In genomic region chr9:129140397-129141065, GRCh38 we compare ENCODE assay signal across 7 cellular contexts. TPM values are rescaled to one million over a fixed set of nuclear protein-coding genes. Genes with fewer than 3 reads are reported as not detected.
A peak's percentile ranks its signal among the peaks of the same experiment; 100 is the strongest.
DNase-seq lines count a peak whose midpoint lies in the region; ATAC-seq, FAIRE-seq and TF ChIP-seq lines count a peak whose summit lies in the region.

No MANE protein-coding gene starts in this region.

- H3K79me2 ChIP-seq in osteoblast (ENCODE audit: insufficient read depth, low read length): peaks cover 15% of the 10 kb centered on the region

- no peaks in the 10 kb centered on the region for H3K27me3 ChIP-seq in osteoblast (ENCODE audit: insufficient read depth, low read length)

- peaks cover 45% of the 10 kb centered on the region for H3K36me3 Mint-ChIP-seq in activated T-helper 17 cell treated with anti-CD3 and anti-CD28 coated beads, Interleukin-2, amount 50 U/mL, for 72 hours (ENCODE audit: low read depth)

- H3K27ac Mint-ChIP-seq in activated T-helper 17 cell treated with anti-CD3 and anti-CD28 coated beads, Interleukin-2, amount 50 U/mL, for 72 hours: peak overlapping the region; percentile 85

- H3K4me1 ChIP-seq in HEK293 (ENCODE audit: control insufficient read depth, insufficient read depth, low read length) (peaks cover 13% of the 10 kb centered on the region), osteoblast (ENCODE audit: insufficient read depth, low read length) (peaks cover 69% of the 10 kb centered on the region)

- no peak overlapping the region for H2AFZ ChIP-seq in osteoblast (ENCODE audit: low read length)

- H3K27ac ChIP-seq in HEK293 (ENCODE audit: extremely low read depth, low read depth, low read length) (peak overlapping the region; percentile 100), osteoblast (ENCODE audit: low read depth, low read length) (peak overlapping the region; percentile 100)

- peak overlapping the region; percentile 35 for H3K4me2 ChIP-seq in osteoblast (ENCODE audit: insufficient read depth, low read length)

- peak overlapping the region; percentile 81 for H3K4me3 Mint-ChIP-seq in activated T-helper 17 cell treated with anti-CD3 and anti-CD28 coated beads, Interleukin-2, amount 50 U/mL, for 72 hours

- no peaks in the 10 kb centered on the region for H3K27me3 Mint-ChIP-seq in activated T-helper 17 cell treated with anti-CD3 and anti-CD28 coated beads, Interleukin-2, amount 50 U/mL, for 72 hours

- TF ChIP-seq POLR2A in GM12891 (IDR thresholded peaks at IDR 0.05; ENCODE audit: low read depth, low read length): peak; percentile 44; the same call in 1 of the 2 replicates

- H3K4me1 Mint-ChIP-seq in activated T-helper 17 cell treated with anti-CD3 and anti-CD28 coated beads, Interleukin-2, amount 50 U/mL, for 72 hours: peaks cover 13% of the 10 kb centered on the region

- peak; percentile 30 for ATAC-seq in activated T-helper 17 cell treated with anti-CD3 and anti-CD28 coated beads, Interleukin-2, amount 50 U/mL, for 72 hours (replicated peaks)

- no peak for TF ChIP-seq CTCF in HEK293 (tag by site-specific recombination; IDR thresholded peaks at IDR 0.05)
- TF ChIP-seq CTCF in osteoblast (IDR thresholded peaks at IDR 0.05; ENCODE audit: extremely low read depth, low read depth, low read length): no peak

- peak overlapping the region; percentile 12 for H3K4me3 ChIP-seq in HEK293 (ENCODE audit: low read depth, low read length)
- peak overlapping the region; percentile 44 for H3K4me3 ChIP-seq in osteoblast (ENCODE audit: insufficient read depth, low read length)

- POLR2A ChIA-PET in HEK293 (lab: Yijun Ruan, JAX): interaction anchor here (0.7 to 3.7 kb wide), 14 partner anchors 9 to 486 kb away, joined by 3 to 42 read pairs (median 5); partner anchors contain the start of genes IER5L, NTMT1 and PTPA

- H3K36me3 ChIP-seq in HEK293 (ENCODE audit: control insufficient read depth in 2 of 2, insufficient read depth in 1 of 2, low read length in 2 of 2) (peaks cover 0 to 55% of the 10 kb centered on the region in 2 experiments; a peak in 2 of 3 replicates), osteoblast (ENCODE audit: insufficient read depth, low read length) (peaks cover 20% of the 10 kb centered on the region)

- no peaks in the 10 kb centered on the region for H4K20me1 ChIP-seq in osteoblast (ENCODE audit: insufficient read depth, low read length)

- CTCF ChIA-PET in HEK293 (lab: Yijun Ruan, JAX): interaction anchor here (0.5 to 23.6 kb wide), 22 partner anchors 9 to 646 kb away, joined by 3 to 507 read pairs (median 4); partner anchors contain the start of genes C9orf50, ENDOG and NTMT1

- no peak for FAIRE-seq in GM12891 (lab: Jason Lieb, UNC)

- DNase-seq in GM12891 (ENCODE audit: insufficient read length, low spot score) (no peak), NCI-H1436 (lab: John Stamatoyannopoulos, UW) (peak; percentile 80), glomerular visceral epithelial cell (ENCODE audit: extremely low spot score) (peak; percentile 70), osteoblast (ENCODE audit: insufficient read length, low spot score, missing footprints) (peak; percentile 90), NCI-H1930 (lab: John Stamatoyannopoulos, UW) (no peak)

- no peaks in the 10 kb centered on the region for H3K9me3 Mint-ChIP-seq in activated T-helper 17 cell treated with anti-CD3 and anti-CD28 coated beads, Interleukin-2, amount 50 U/mL, for 72 hours

- H3K9me3 ChIP-seq in HEK293 (ENCODE audit: control insufficient read depth, insufficient read depth, low read depth, low read length): no peaks in the 10 kb centered on the region
- no peaks in the 10 kb centered on the region for H3K9me3 ChIP-seq in osteoblast (ENCODE audit: low read depth, low read length)

TF ChIP-seq in GM12891, 5 proteins besides CTCF, POLR2A, EP300 and RAD21:
- TF ChIP-seq POU2F2 (IDR thresholded peaks at IDR 0.05; ENCODE audit: low read depth, low read length) (no peak), SPI1 (IDR thresholded peaks at IDR 0.05; ENCODE audit: low read depth, low read length) (no peak), TAF1 (IDR thresholded peaks at IDR 0.05; ENCODE audit: low read depth, low read length) (no peak), POLR2AphosphoS5 (IDR thresholded peaks at IDR 0.05; ENCODE audit: low read depth, low read length) (no peak; the same call in 1 of the 2 replicates), PAX5 (IDR thresholded peaks at IDR 0.05; ENCODE audit: insufficient read depth, low read length, severe bottlenecking) (no peak)

TF ChIP-seq in HEK293, 187 proteins besides CTCF, POLR2A, EP300 and RAD21:
- no peak for TF ChIP-seq ZNF10 (tag by site-specific recombination; IDR thresholded peaks at IDR 0.05)
- TF ChIP-seq ZNF600 (tag by site-specific recombination; IDR thresholded peaks at IDR 0.05): peak; percentile 39; the same call in 1 of the 2 replicates
- TF ChIP-seq ZBTB7A (tag by site-specific recombination; IDR thresholded peaks at IDR 0.05; ENCODE audit: low read depth): no peak
- no peak for TF ChIP-seq ZNF76 (tag by site-specific recombination; IDR thresholded peaks at IDR 0.05; ENCODE audit: borderline replicate concordance, low read depth)
- TF ChIP-seq KLF1 (tag by site-specific recombination; IDR thresholded peaks at IDR 0.05): 0 out of 2 replicates have a peak, but pooled peaks have one; percentile 15
- TF ChIP-seq FEZF1 (tag by site-specific recombination; IDR thresholded peaks at IDR 0.05): no peak
- TF ChIP-seq MYNN (tag by site-specific recombination; IDR thresholded peaks at IDR 0.05; ENCODE audit: borderline replicate concordance): no peak
- no peak for TF ChIP-seq ZNF645 (tag by site-specific recombination; IDR thresholded peaks at IDR 0.05)
- no peak for TF ChIP-seq ZBTB1 (tag by site-specific recombination; IDR thresholded peaks at IDR 0.05)
- no peak for TF ChIP-seq ZNF202 (tag by site-specific recombination; IDR thresholded peaks at IDR 0.05; ENCODE audit: borderline replicate concordance)
- peak; percentile 73; the same call in 1 of the 2 replicates for TF ChIP-seq ZBTB48 (tag by site-specific recombination; IDR thresholded peaks at IDR 0.05)
- TF ChIP-seq ZBTB26 (tag by site-specific recombination; optimal IDR thresholded peaks at IDR 0.05): no peak
- peak; percentile 30; the same call in 1 of the 2 replicates for TF ChIP-seq ZBTB20 (tag by site-specific recombination; IDR thresholded peaks at IDR 0.05)
- no peak for TF ChIP-seq RBAK (tag by site-specific recombination; IDR thresholded peaks at IDR 0.05)
- TF ChIP-seq EGR2 (tag by site-specific recombination; IDR thresholded peaks at IDR 0.05; ENCODE audit: low read depth): no peak
- TF ChIP-seq ZIC2 (tag by site-specific recombination; IDR thresholded peaks at IDR 0.05): peak; percentile 66
- no peak for TF ChIP-seq ZNF221 (tag by site-specific recombination; IDR thresholded peaks at IDR 0.05; ENCODE audit: borderline replicate concordance)

RNA-seq across cellular contexts. Expression of gene PTPA, which starts 29.3 kb away (rescaled TPM):
- polyA plus RNA-seq in GM12891 (2012; ENCODE audit: low read depth, missing spikeins): 42.1 TPM
- total RNA-seq in activated T-helper 17 cell treated with anti-CD3 and anti-CD28 coated beads, Interleukin-2, amount 50 U/mL, for 72 hours: 100 to 1,000 TPM in 1 of 2 donors, 10 to 100 TPM in 1; 77.9 to 131 TPM
- total RNA-seq in osteoblast: 64.8 and 73.5 TPM in 2 replicates

RNA-seq across cellular contexts. Expression of gene CRAT, which starts 29.9 kb away (rescaled TPM):
- 1.9 TPM for polyA plus RNA-seq in GM12891 (2012; ENCODE audit: low read depth, missing spikeins)
- 10 to 100 TPM; 19.8 to 21.8 TPM for total RNA-seq in activated T-helper 17 cell treated with anti-CD3 and anti-CD28 coated beads, Interleukin-2, amount 50 U/mL, for 72 hours
- total RNA-seq in osteoblast: 64.8 and 79.6 TPM in 2 replicates

RNA-seq across cellular contexts. Expression of gene IER5L, which starts 37.5 kb away (rescaled TPM):
- 0.19 TPM for polyA plus RNA-seq in GM12891 (2012; ENCODE audit: low read depth, missing spikeins)
- 1 to 10 TPM in 1 of 2 donors, under 1 TPM in 1; 0.67 to 2.2 TPM for total RNA-seq in activated T-helper 17 cell treated with anti-CD3 and anti-CD28 coated beads, Interleukin-2, amount 50 U/mL, for 72 hours
- total RNA-seq in osteoblast: 86.1 and 104 TPM in 2 replicates

RNA-seq across cellular contexts. Expression of gene DOLPP1, which starts 59.6 kb away (rescaled TPM):
- polyA plus RNA-seq in GM12891 (2012; ENCODE audit: low read depth, missing spikeins): 6.5 TPM
- total RNA-seq in activated T-helper 17 cell treated with anti-CD3 and anti-CD28 coated beads, Interleukin-2, amount 50 U/mL, for 72 hours: 10 to 100 TPM; 12.3 to 20.8 TPM
- total RNA-seq in osteoblast: 10.3 and 10.5 TPM in 2 replicates

Comparison
In these comparisons a context has a peak if more than half of its experiments do, and no peak if none do; other contexts are left out.
1. DNase-seq: peak in NCI-H1436 (single experiment), glomerular visceral epithelial cell (single experiment) and osteoblast (single experiment); none in GM12891 (single experiment) and NCI-H1930 (0 of 2).
2. RNA of gene IER5L, which starts 37.5 kb away (total RNA-seq): 86.1 to 104 TPM in osteoblast; 0.67 to 2.2 TPM in activated T-helper 17 cell treated with anti-CD3 and anti-CD28 coated beads, Interleukin-2, amount 50 U/mL, for 72 hours; every median in the first group is over 10 times any median in the second.